In genomic region chr17:14747576-14747940, GRCh38 we compare ENCODE assay signal across 16 cellular contexts.
A peak's percentile ranks its signal among the peaks of the same experiment; 100 is the strongest.
DNase-seq lines count a peak whose midpoint lies in the region; ATAC-seq and TF ChIP-seq lines count a peak whose summit lies in the region.
"Had no signal": no experiment of that assay in that cellular context is flagged by ENCODE, and none has a peak within 500 bp of the region (broad histone marks: within the 10 kb centered on the region; RNA-seq: fewer than 3 reads in every experiment).

No MANE protein-coding gene starts in this region.

- H3F3A ChIP-seq in PC-3 (ENCODE audit: low read length, unreplicated experiment) (no peaks in the 10 kb centered on the region), smooth muscle cell (ENCODE audit: low read depth) (peaks cover 8% of the 10 kb centered on the region), PC-9 (ENCODE audit: insufficient read depth, low read depth) (no peaks in the 10 kb centered on the region)

- H3K27me3 ChIP-seq in PC-3 (ENCODE audit: low read length), result no peaks in the 10 kb centered on the region
- H3K27me3 ChIP-seq in smooth muscle cell (ENCODE audit: low read depth), result no peaks in the 10 kb centered on the region
- no peaks in the 10 kb centered on the region for H3K27me3 ChIP-seq in PC-9 (ENCODE audit: insufficient read depth, low read depth)
- H3K27me3 ChIP-seq: SJCRH30 had no signal

- H3K27ac ChIP-seq in PC-3 (ENCODE audit: low read length) (peak overlapping the region; percentile 31; the same call in 1 of the 2 replicates), smooth muscle cell (ENCODE audit: low read depth) (no peak overlapping the region), PC-9 (no peak overlapping the region)
- H3K27ac ChIP-seq: SJCRH30 had no signal

- H3K4me3 ChIP-seq in AG10803 (ENCODE audit: low read length) (no peak overlapping the region), PC-3 (ENCODE audit: low read length) (no peak overlapping the region), smooth muscle cell (no peak overlapping the region), PC-9 (no peak overlapping the region)
- H3K4me3 ChIP-seq: SJCRH30 had no signal

- no peaks in the 10 kb centered on the region for H3K9me3 ChIP-seq in PC-3 (ENCODE audit: low read length)
- H3K9me3 ChIP-seq in smooth muscle cell (replicated peaks; ENCODE audit: low read depth), result no peaks in the 10 kb centered on the region
- no peaks in the 10 kb centered on the region for H3K9me3 ChIP-seq in PC-9 (ENCODE audit: insufficient read depth, low read depth)
- H3K9me3 ChIP-seq: SJCRH30 had no signal

- no peaks in the 10 kb centered on the region for H3K36me3 ChIP-seq in PC-3 (ENCODE audit: low read depth, low read length)
- no peaks in the 10 kb centered on the region for H3K36me3 ChIP-seq in smooth muscle cell (ENCODE audit: low read depth)
- H3K36me3 ChIP-seq in PC-9 (ENCODE audit: low read depth), result no peaks in the 10 kb centered on the region
- H3K36me3 ChIP-seq: SJCRH30 had no signal

- H2AFZ ChIP-seq in PC-3 (ENCODE audit: low read length), result no peak overlapping the region
- H2AFZ ChIP-seq in smooth muscle cell (ENCODE audit: low read depth), result no peak overlapping the region
- no peak overlapping the region for H2AFZ ChIP-seq in PC-9

- H3K4me1 ChIP-seq in PC-3 (ENCODE audit: insufficient read depth, low read length), result peaks cover 30% of the 10 kb centered on the region
- H3K4me1 ChIP-seq in smooth muscle cell (ENCODE audit: low read depth), result no peaks in the 10 kb centered on the region
- no peaks in the 10 kb centered on the region for H3K4me1 ChIP-seq in PC-9 (replicated peaks; ENCODE audit: insufficient read depth)

- BruUV-seq in PC-3 (replicated peaks; lab: Mats Ljungman, UMichigan) (no TSS peak), PC-9 (replicated peaks; lab: Mats Ljungman, UMichigan) (no TSS peak)

- WGBS in smooth muscle cell (ENCODE audit: low lambda C conversion rate), result 87% methylated on average over 5 of the region's 5 CpGs

- H3K79me2 ChIP-seq in PC-3 (ENCODE audit: low read length) (no peaks in the 10 kb centered on the region), smooth muscle cell (ENCODE audit: low read depth) (no peaks in the 10 kb centered on the region), PC-9 (ENCODE audit: low read depth) (no peaks in the 10 kb centered on the region)

- DNase-seq in AG10803 (ENCODE audit: low read depth) (peak; percentile 80), PC-3 (no peak), fibroblast of the conjunctiva (ENCODE audit: low read depth) (peak; percentile 6), smooth muscle cell (lab: John Stamatoyannopoulos, UW; ENCODE audit: unreplicated experiment) (no peak), PC-9 (no peak), SW 1271 (lab: John Stamatoyannopoulos, UW) (no peak)
- DNase-seq: CD8-positive, alpha-beta memory T cell; MM.1S; NCI-H1417; NCI-H2029; NCI-H2171 treated with DMSO at 0.1 percent for 48 hours; NCI-H510A; NCI-H82; RPMI8226; SJCRH30 had no signal

- H3K9me2 ChIP-seq in PC-3 (replicated peaks; ENCODE audit: low read length) (no peaks in the 10 kb centered on the region), PC-9 (ENCODE audit: insufficient read depth) (no peaks in the 10 kb centered on the region)

- no peak overlapping the region for H3K9ac ChIP-seq in PC-3 (ENCODE audit: low read length)
- H3K9ac ChIP-seq in smooth muscle cell (ENCODE audit: low read depth), result no peak overlapping the region

- H3K4me2 ChIP-seq in PC-3 (ENCODE audit: low read length) (no peak overlapping the region), smooth muscle cell (peak overlapping the region; percentile 8), PC-9 (no peak overlapping the region)

- TF ChIP-seq CTCF in AG10803 (conservative IDR thresholded peaks at IDR 0.05; ENCODE audit: low read length), result no peak
- no peak for TF ChIP-seq CTCF in PC-3 (conservative IDR thresholded peaks at IDR 0.05; ENCODE audit: low read depth, low read length)
- TF ChIP-seq CTCF in smooth muscle cell (IDR thresholded peaks at IDR 0.05; ENCODE audit: borderline replicate concordance, insufficient read depth, poor library complexity, severe bottlenecking), result no peak
- no peak for TF ChIP-seq CTCF in PC-9 (conservative IDR thresholded peaks at IDR 0.05)

- CTCF ChIA-PET in PC-3 (lab: Charles Lee) (no interaction called here), PC-9 (lab: Charles Lee) (no interaction called here)

- POLR2A ChIA-PET in PC-3 (lab: Charles Lee; ENCODE audit: unreplicated experiment) (no interaction called here), PC-9 (lab: Charles Lee; ENCODE audit: unreplicated experiment) (interaction anchor here (0.8 kb wide), 1 partner anchor 11 kb away, joined by 5 read pairs; no protein-coding TSS in a partner anchor)

- ATAC-seq in PC-3 (no peak), HG03039 (IDR thresholded peaks at IDR 0.05; ENCODE audit: unreplicated experiment) (no peak)

- intact Hi-C loops in PC-3 (cut with micrococcal nuclease), result no loop called here
- intact Hi-C loops in PC-9 (cut with micrococcal nuclease; ENCODE audit: unreplicated experiment), result no loop called here

- H4K20me1 ChIP-seq in PC-3 (ENCODE audit: low read length), result no peaks in the 10 kb centered on the region
- no peaks in the 10 kb centered on the region for H4K20me1 ChIP-seq in smooth muscle cell (ENCODE audit: low read depth)
- H4K20me1 ChIP-seq in PC-9 (ENCODE audit: insufficient read depth), result no peaks in the 10 kb centered on the region

Comparison
In these comparisons a context has a peak if more than half of its experiments do, and no peak if none do; other contexts are left out.
1. DNase-seq: peak in AG10803 (single experiment) and fibroblast of the conjunctiva (single experiment); none in PC-3 (single experiment), smooth muscle cell (single experiment), PC-9 (0 of 2) and SW 1271 (0 of 2).